1 cellular context compared by ENCODE assay signal in the genomic region with DNA sequence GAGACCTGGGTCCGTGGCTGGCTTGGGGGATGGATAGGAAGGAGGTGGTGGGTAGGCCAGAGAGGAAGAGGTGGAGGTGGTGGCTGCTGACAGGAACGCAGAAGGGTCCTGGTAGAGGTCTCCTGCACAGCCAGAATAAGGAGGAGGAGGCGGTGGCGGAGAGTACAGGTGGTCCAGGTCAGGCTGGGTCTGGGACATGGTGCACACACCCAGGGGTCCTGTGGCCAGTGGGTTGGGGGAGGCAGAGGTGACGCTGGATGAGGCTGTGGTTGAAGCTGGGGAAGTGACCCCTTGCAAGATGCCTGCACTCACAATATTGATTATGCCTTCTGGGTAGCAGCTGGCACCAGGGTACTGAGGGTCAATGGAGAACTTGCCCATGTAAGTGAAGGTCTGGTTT.
TF ChIP-seq lines count a peak whose summit lies in the region.

No MANE protein-coding gene starts in this region.

TF ChIP-seq in IMR-90, 13 proteins besides CTCF, POLR2A, EP300 and RAD21:
- TF ChIP-seq RCOR1 (IDR thresholded peaks at IDR 0.05; ENCODE audit: insufficient replicate concordance, low read length) (no peak), FOS (IDR thresholded peaks at IDR 0.05; ENCODE audit: low read depth, low read length) (no peak), MXI1 (IDR thresholded peaks at IDR 0.05; ENCODE audit: borderline replicate concordance, low read depth, low read length) (no peak), BHLHE40 (IDR thresholded peaks at IDR 0.05; ENCODE audit: low read depth, low read length) (no peak), CEBPB (IDR thresholded peaks at IDR 0.05; ENCODE audit: low read depth, low read length) (no peak), MAZ (IDR thresholded peaks at IDR 0.05; ENCODE audit: borderline replicate concordance, low read depth, low read length) (no peak), SMC3 (IDR thresholded peaks at IDR 0.05; ENCODE audit: low read depth, low read length) (no peak), CHD1 (IDR thresholded peaks at IDR 0.05; ENCODE audit: low read depth, low read length) (no peak), NFE2L2 (IDR thresholded peaks at IDR 0.05; ENCODE audit: low read depth, low read length) (no peak), MAFK (IDR thresholded peaks at IDR 0.05; ENCODE audit: low read depth, low read length) (no peak), RFX5 (IDR thresholded peaks at IDR 0.05; ENCODE audit: low read depth, low read length) (no peak)
- TF ChIP-seq, protein P1, sequence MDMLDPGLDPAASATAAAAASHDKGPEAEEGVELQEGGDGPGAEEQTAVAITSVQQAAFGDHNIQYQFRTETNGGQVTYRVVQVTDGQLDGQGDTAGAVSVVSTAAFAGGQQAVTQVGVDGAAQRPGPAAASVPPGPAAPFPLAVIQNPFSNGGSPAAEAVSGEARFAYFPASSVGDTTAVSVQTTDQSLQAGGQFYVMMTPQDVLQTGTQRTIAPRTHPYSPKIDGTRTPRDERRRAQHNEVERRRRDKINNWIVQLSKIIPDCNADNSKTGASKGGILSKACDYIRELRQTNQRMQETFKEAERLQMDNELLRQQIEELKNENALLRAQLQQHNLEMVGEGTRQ (IDR thresholded peaks at IDR 0.05; ENCODE audit: low read depth, low read length) = no peak
- TF ChIP-seq, protein P2, sequence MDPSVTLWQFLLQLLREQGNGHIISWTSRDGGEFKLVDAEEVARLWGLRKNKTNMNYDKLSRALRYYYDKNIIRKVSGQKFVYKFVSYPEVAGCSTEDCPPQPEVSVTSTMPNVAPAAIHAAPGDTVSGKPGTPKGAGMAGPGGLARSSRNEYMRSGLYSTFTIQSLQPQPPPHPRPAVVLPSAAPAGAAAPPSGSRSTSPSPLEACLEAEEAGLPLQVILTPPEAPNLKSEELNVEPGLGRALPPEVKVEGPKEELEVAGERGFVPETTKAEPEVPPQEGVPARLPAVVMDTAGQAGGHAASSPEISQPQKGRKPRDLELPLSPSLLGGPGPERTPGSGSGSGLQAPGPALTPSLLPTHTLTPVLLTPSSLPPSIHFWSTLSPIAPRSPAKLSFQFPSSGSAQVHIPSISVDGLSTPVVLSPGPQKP (IDR thresholded peaks at IDR 0.05; ENCODE audit: borderline replicate concordance, low read depth, low read length) = no peak
